In genomic region chr6:2990179-2990931, GRCh38 we compare ENCODE assay signal across 8 cellular contexts. TPM values are rescaled to one million over a fixed set of nuclear protein-coding genes. Genes with fewer than 3 reads are reported as not detected.
DNase-seq lines count a peak whose midpoint lies in the region; ATAC-seq and TF ChIP-seq lines count a peak whose summit lies in the region.

No MANE protein-coding gene starts in this region.

- H3K36me3 ChIP-seq in DOHH2 (ENCODE audit: control insufficient read depth, low read length): no peaks in the 10 kb centered on the region
- H3K36me3 ChIP-seq in Loucy (ENCODE audit: insufficient read depth, low read length): no peaks in the 10 kb centered on the region
- H3K36me3 ChIP-seq in right atrium auricular region: no peaks in the 10 kb centered on the region

- DNase-seq in activated naive CD4-positive, alpha-beta T cell treated with anti-CD3 and anti-CD28 coated beads for 36 hours: no peak
- no peak for DNase-seq in right atrium auricular region (ENCODE audit: low spot score)
- DNase-seq in retina: peak; percentile 79
- no peak for DNase-seq in SKM-1 (lab: John Stamatoyannopoulos, UW; ENCODE audit: unreplicated experiment)

- CTCF ChIA-PET in activated naive CD4-positive, alpha-beta T cell treated with anti-CD3 and anti-CD28 coated beads for 36 hours (lab: Charles Lee): interaction anchor here (0.6 to 6.2 kb wide), 24 partner anchors 9 to 227 kb away, joined by 3 to 45 read pairs (median 4); partner anchors contain the start of genes NQO2 and SERPINB1

- TF ChIP-seq CTCF in DOHH2 (IDR thresholded peaks at IDR 0.05; ENCODE audit: low read depth, low read length, poor library complexity, severe bottlenecking): no peak
- no peak for TF ChIP-seq CTCF in Loucy (conservative IDR thresholded peaks at IDR 0.05; ENCODE audit: low read length)
- no peak for TF ChIP-seq CTCF in right atrium auricular region (IDR thresholded peaks at IDR 0.05)

- peak overlapping the region; percentile 98 for H3K4me2 ChIP-seq in DOHH2 (ENCODE audit: low read length)
- peak overlapping the region; percentile 99 for H3K4me2 ChIP-seq in Loucy (ENCODE audit: low read depth, low read length, poor library complexity, severe bottlenecking)

- intact Hi-C loops in activated naive CD4-positive, alpha-beta T cell treated with anti-CD3 and anti-CD28 coated beads for 36 hours (cut with micrococcal nuclease): loop anchor here (10.0 kb wide), 1 partner anchor 464 kb away; the partner anchor contains the start of gene SLC22A23

- H3K27ac Mint-ChIP-seq in activated naive CD4-positive, alpha-beta T cell treated with anti-CD3 and anti-CD28 coated beads for 36 hours: peak overlapping the region; percentile 97

- no peaks in the 10 kb centered on the region for H3K9me3 ChIP-seq in DOHH2 (ENCODE audit: control insufficient read depth, insufficient read depth, low read length)
- no peaks in the 10 kb centered on the region for H3K9me3 ChIP-seq in Loucy (ENCODE audit: insufficient read depth, low read depth, low read length)
- no peaks in the 10 kb centered on the region for H3K9me3 ChIP-seq in right atrium auricular region

- H2AFZ ChIP-seq in Loucy (ENCODE audit: low read length): peak overlapping the region; percentile 99

- H3K4me3 Mint-ChIP-seq in activated naive CD4-positive, alpha-beta T cell treated with anti-CD3 and anti-CD28 coated beads for 36 hours: peak overlapping the region; percentile 87

- H3K4me1 ChIP-seq in DOHH2 (ENCODE audit: control insufficient read depth, low read length) (peaks cover 21% of the 10 kb centered on the region), Loucy (ENCODE audit: insufficient read depth, low read length, poor library complexity, severe bottlenecking) (peaks cover 28% of the 10 kb centered on the region), right atrium auricular region (peaks cover 0 to 33% of the 10 kb centered on the region in 2 donors)

- H3K27ac ChIP-seq in DOHH2 (ENCODE audit: low read depth, low read length): peak overlapping the region; percentile 88
- H3K27ac ChIP-seq in right atrium auricular region: peak overlapping the region; percentile 94 to 97

- no peaks in the 10 kb centered on the region for H3K27me3 ChIP-seq in DOHH2 (ENCODE audit: control insufficient read depth, low read length)
- H3K27me3 ChIP-seq in Loucy (ENCODE audit: insufficient read depth, low read length, poor library complexity, severe bottlenecking): no peaks in the 10 kb centered on the region
- H3K27me3 ChIP-seq in right atrium auricular region: no peaks in the 10 kb centered on the region

- H3K4me3 ChIP-seq in DOHH2 (ENCODE audit: low read length): peak overlapping the region; percentile 82
- peak overlapping the region; percentile 95 for H3K4me3 ChIP-seq in Loucy (ENCODE audit: low read length, poor library complexity, severe bottlenecking)
- H3K4me3 ChIP-seq in right atrium auricular region: peak overlapping the region; percentile 65 to 92

- peaks cover 14% of the 10 kb centered on the region for H3F3A ChIP-seq in DOHH2 (ENCODE audit: control insufficient read depth, insufficient read depth)
- H3F3A ChIP-seq in Loucy (ENCODE audit: low read depth): peaks cover 6% of the 10 kb centered on the region

- no peaks in the 10 kb centered on the region for H3K36me3 Mint-ChIP-seq in activated naive CD4-positive, alpha-beta T cell treated with anti-CD3 and anti-CD28 coated beads for 36 hours (ENCODE audit: low read depth)

- H4K20me1 ChIP-seq in DOHH2 (ENCODE audit: control insufficient read depth, insufficient read depth, low read depth, low read length) (no peaks in the 10 kb centered on the region), Loucy (ENCODE audit: insufficient read depth, low read length, poor library complexity, severe bottlenecking) (no peaks in the 10 kb centered on the region)

- H3K9ac ChIP-seq in Loucy (ENCODE audit: low read depth, low read length, poor library complexity, severe bottlenecking): peak overlapping the region; percentile 89

- peaks cover 12% of the 10 kb centered on the region for H3K4me1 Mint-ChIP-seq in activated naive CD4-positive, alpha-beta T cell treated with anti-CD3 and anti-CD28 coated beads for 36 hours (ENCODE audit: low read depth)

- no peak for ATAC-seq in GM21423 (IDR thresholded peaks at IDR 0.05; ENCODE audit: unreplicated experiment)
- ATAC-seq in GM18909 (IDR thresholded peaks at IDR 0.05; ENCODE audit: poor library complexity, unreplicated experiment): no peak

- H3K79me2 ChIP-seq in DOHH2 (ENCODE audit: control insufficient read depth, low read length) (no peaks in the 10 kb centered on the region), Loucy (ENCODE audit: insufficient read depth, low read length) (no peaks in the 10 kb centered on the region)

- H3K9me2 ChIP-seq in DOHH2 (replicated peaks; ENCODE audit: control insufficient read depth, low read length) (no peaks in the 10 kb centered on the region), Loucy (replicated peaks; ENCODE audit: low read depth, low read length) (no peaks in the 10 kb centered on the region)

- no peaks in the 10 kb centered on the region for H3K27me3 Mint-ChIP-seq in activated naive CD4-positive, alpha-beta T cell treated with anti-CD3 and anti-CD28 coated beads for 36 hours (ENCODE audit: low read depth)

- no peaks in the 10 kb centered on the region for H3K9me3 Mint-ChIP-seq in activated naive CD4-positive, alpha-beta T cell treated with anti-CD3 and anti-CD28 coated beads for 36 hours

RNA-seq across cellular contexts. Expression of gene NQO2, which starts 9.3 kb away (rescaled TPM):
- total RNA-seq in activated naive CD4-positive, alpha-beta T cell treated with anti-CD3 and anti-CD28 coated beads for 36 hours: 10 to 100 TPM; 18.8 to 21.1 TPM
- 10 to 100 TPM; 37.6 to 68.1 TPM for total RNA-seq in right atrium auricular region

RNA-seq across cellular contexts. Expression of gene SERPINB6, which starts 19.0 kb away (rescaled TPM):
- 10 to 100 TPM; 31.2 to 31.4 TPM for total RNA-seq in activated naive CD4-positive, alpha-beta T cell treated with anti-CD3 and anti-CD28 coated beads for 36 hours
- total RNA-seq in right atrium auricular region: 100 to 1,000 TPM; 181 to 184 TPM

Comparison
In these comparisons a context has a peak if more than half of its experiments do, and no peak if none do; other contexts are left out.
1. RNA of gene SERPINB6, which starts 19.0 kb away (total RNA-seq): 181 to 184 TPM in right atrium auricular region; 31.2 to 31.4 TPM in activated naive CD4-positive, alpha-beta T cell treated with anti-CD3 and anti-CD28 coated beads for 36 hours; every median in the first group is over 4 times any median in the second.
2. Peak in every context shown above with its lines, with median percentiles within 50 percentile points of each other: H3K4me3 ChIP-seq.